Comparison of ENCODE assay signal across 1 cellular context in the genomic region with DNA sequence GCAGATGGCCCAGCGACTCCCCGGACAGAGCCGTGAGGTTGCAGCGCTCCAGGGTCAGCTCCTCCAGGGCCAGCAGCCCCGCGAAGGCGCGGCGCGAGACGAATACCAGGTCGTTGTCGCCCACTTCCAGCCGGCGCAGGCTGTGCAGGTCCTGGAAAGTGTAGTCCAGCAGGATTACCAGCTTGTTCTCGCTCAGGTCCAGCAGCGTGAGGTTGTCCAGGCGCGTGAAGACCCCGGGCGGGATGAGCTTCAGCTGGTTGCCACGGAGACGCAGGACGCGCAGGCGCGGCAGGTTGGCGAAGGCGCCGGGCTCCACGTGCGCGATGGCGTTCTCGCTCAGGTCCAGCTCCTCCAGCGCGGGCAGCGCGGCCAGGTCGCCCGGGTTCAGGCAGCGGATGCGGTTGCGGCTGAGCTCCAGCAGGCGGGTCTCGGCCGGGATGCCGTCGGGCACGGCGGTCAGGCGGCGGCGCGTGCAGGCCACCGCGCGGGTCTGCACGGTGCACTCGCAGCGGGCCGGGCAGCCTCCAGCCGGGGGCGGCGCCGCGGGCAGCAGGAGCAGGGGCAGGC.
TF ChIP-seq lines count a peak whose summit lies in the region.

No MANE protein-coding gene starts in this region.

TF ChIP-seq in GM12878, 131 proteins besides CTCF, POLR2A, EP300 and RAD21:
- TF ChIP-seq IKZF1 (conservative IDR thresholded peaks at IDR 0.05) (no peak), TCF12 (IDR thresholded peaks at IDR 0.05; ENCODE audit: low read depth, low read length) (0 out of 2 replicates have a peak, but pooled peaks have one; percentile 0), NR2C2 (IDR thresholded peaks at IDR 0.05; ENCODE audit: borderline replicate concordance, control insufficient read depth, insufficient read length, low read depth) (no peak)
- TF ChIP-seq, protein P1, sequence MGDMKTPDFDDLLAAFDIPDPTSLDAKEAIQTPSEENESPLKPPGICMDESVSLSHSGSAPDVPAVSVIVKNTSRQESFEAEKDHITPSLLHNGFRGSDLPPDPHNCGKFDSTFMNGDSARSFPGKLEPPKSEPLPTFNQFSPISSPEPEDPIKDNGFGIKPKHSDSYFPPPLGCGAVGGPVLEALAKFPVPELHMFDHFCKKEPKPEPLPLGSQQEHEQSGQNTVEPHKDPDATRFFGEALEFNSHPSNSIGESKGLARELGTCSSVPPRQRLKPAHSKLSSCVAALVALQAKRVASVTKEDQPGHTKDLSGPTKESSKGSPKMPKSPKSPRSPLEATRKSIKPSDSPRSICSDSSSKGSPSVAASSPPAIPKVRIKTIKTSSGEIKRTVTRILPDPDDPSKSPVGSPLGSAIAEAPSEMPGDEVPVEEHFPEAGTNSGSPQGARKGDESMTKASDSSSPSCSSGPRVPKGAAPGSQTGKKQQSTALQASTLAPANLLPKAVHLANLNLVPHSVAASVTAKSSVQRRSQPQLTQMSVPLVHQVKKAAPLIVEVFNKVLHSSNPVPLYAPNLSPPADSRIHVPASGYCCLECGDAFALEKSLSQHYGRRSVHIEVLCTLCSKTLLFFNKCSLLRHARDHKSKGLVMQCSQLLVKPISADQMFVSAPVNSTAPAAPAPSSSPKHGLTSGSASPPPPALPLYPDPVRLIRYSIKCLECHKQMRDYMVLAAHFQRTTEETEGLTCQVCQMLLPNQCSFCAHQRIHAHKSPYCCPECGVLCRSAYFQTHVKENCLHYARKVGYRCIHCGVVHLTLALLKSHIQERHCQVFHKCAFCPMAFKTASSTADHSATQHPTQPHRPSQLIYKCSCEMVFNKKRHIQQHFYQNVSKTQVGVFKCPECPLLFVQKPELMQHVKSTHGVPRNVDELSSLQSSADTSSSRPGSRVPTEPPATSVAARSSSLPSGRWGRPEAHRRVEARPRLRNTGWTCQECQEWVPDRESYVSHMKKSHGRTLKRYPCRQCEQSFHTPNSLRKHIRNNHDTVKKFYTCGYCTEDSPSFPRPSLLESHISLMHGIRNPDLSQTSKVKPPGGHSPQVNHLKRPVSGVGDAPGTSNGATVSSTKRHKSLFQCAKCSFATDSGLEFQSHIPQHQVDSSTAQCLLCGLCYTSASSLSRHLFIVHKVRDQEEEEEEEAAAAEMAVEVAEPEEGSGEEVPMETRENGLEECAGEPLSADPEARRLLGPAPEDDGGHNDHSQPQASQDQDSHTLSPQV (IDR thresholded peaks at IDR 0.05): no peak
TF ChIP-seq in GM12878: peak in this region for 1.
